27 cellular contexts compared by ENCODE assay signal in the genomic region with DNA sequence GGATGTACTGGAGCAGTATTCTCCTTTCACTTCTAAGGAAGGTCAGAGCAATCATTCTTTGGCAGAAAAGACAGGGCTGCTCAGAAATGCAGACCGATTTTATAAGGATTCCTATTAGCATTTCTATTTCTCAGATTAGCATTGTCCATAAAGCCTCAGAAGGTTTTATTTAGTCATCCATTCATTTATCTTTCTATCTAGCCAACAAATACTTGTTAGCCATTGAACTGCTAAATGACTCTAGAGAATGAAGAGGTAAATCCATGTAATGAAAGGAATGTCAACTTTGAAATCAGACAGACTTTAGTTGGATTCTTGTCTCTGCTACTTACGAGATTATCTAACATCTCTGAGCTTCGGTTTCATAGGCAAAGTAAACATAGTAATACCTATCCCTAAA.
"Had no signal": no experiment of that assay in that cellular context is flagged by ENCODE, and none has a peak within 500 bp of the region (broad histone marks: within the 10 kb centered on the region; RNA-seq: fewer than 3 reads in every experiment).

No MANE protein-coding gene starts in this region.

- H2AFZ ChIP-seq: PC-9 had no signal

- H3K27ac ChIP-seq: adrenal gland, body of pancreas, PC-9, VCaP had no signal

- H3K36me3 ChIP-seq: adrenal gland had no signal

- H3K4me1 ChIP-seq: adrenal gland, body of pancreas had no signal

- H3K4me3 Mint-ChIP-seq: activated CD4-positive, alpha-beta memory T cell treated with anti-CD3 and anti-CD28 coated beads, Interleukin-2, amount 10 ng/mL, durations not matched to agents 7 days and 5 days; activated CD4-positive, alpha-beta T cell treated with anti-CD3 and anti-CD28 coated beads for 36 hours; activated naive CD4-positive, alpha-beta T cell treated with anti-CD3 and anti-CD28 coated beads for 36 hours; activated naive CD8-positive, alpha-beta T cell treated with anti-CD3 and anti-CD28 coated beads for 36 hours; activated T-helper 17 cell treated with anti-CD3 and anti-CD28 coated beads, Interleukin-2, amount 50 U/mL, for 72 hours; T-cell had no signal

- DNase-seq: activated CD4-positive, alpha-beta memory T cell treated with anti-CD3 and anti-CD28 coated beads, Interleukin-2, amount 10 ng/mL, durations not matched to agents 7 days and 5 days; activated CD4-positive, alpha-beta T cell treated with anti-CD3 and anti-CD28 coated beads for 36 hours; activated CD4-positive, alpha-beta T cell treated with anti-CD3 and anti-CD28 coated beads, Interleukin-2, amount 50 U/mL, for 1 hour; activated gamma-delta T cell; activated naive CD4-positive, alpha-beta T cell treated with anti-CD3 and anti-CD28 coated beads for 36 hours; activated naive CD8-positive, alpha-beta T cell treated with anti-CD3 and anti-CD28 coated beads for 36 hours; activated T-cell treated with anti-CD3 and anti-CD28 coated beads for 4 hours; activated T-cell treated with anti-CD3 and anti-CD28 coated beads, Interleukin-2, amount 50 U/mL, for 48 hours; adrenal gland; anterior cingulate cortex; body of pancreas; central memory CD4-positive, alpha-beta T cell; Kasumi-1; KBM-7; NCI-H1048; NCI-H1417 treated with DMSO at 0.1 percent for 48 hours; NCI-H1694; NCI-H2029; NCI-H2107; NCI-H345; NCI-H510A; NCI-H69; SHP77 treated with DMSO at 0.1 percent for 48 hours; T-cell had no signal

- H3K4me1 Mint-ChIP-seq: activated CD4-positive, alpha-beta memory T cell treated with anti-CD3 and anti-CD28 coated beads, Interleukin-2, amount 10 ng/mL, durations not matched to agents 7 days and 5 days; activated naive CD8-positive, alpha-beta T cell treated with anti-CD3 and anti-CD28 coated beads for 36 hours; activated T-helper 17 cell treated with anti-CD3 and anti-CD28 coated beads, Interleukin-2, amount 50 U/mL, for 72 hours; T-cell had no signal

- H3K9me3 Mint-ChIP-seq: activated CD4-positive, alpha-beta memory T cell treated with anti-CD3 and anti-CD28 coated beads, Interleukin-2, amount 10 ng/mL, durations not matched to agents 7 days and 5 days had no signal

- H3K9me3 ChIP-seq: adrenal gland, body of pancreas had no signal

- H3K4me2 ChIP-seq: PC-9 had no signal

- H3K27ac Mint-ChIP-seq: activated CD4-positive, alpha-beta memory T cell treated with anti-CD3 and anti-CD28 coated beads, Interleukin-2, amount 10 ng/mL, durations not matched to agents 7 days and 5 days; activated CD4-positive, alpha-beta T cell treated with anti-CD3 and anti-CD28 coated beads for 36 hours; activated naive CD4-positive, alpha-beta T cell treated with anti-CD3 and anti-CD28 coated beads for 36 hours; activated naive CD8-positive, alpha-beta T cell treated with anti-CD3 and anti-CD28 coated beads for 36 hours; activated T-helper 17 cell treated with anti-CD3 and anti-CD28 coated beads, Interleukin-2, amount 50 U/mL, for 72 hours; T-cell had no signal

- H3K36me3 Mint-ChIP-seq: activated naive CD8-positive, alpha-beta T cell treated with anti-CD3 and anti-CD28 coated beads for 36 hours; T-cell had no signal

- H3K4me3 ChIP-seq: adrenal gland, body of pancreas, PC-9 had no signal

- ATAC-seq: activated CD4-positive, alpha-beta T cell treated with anti-CD3 and anti-CD28 coated beads for 36 hours; activated T-helper 17 cell treated with anti-CD3 and anti-CD28 coated beads, Interleukin-2, amount 50 U/mL, for 72 hours; body of pancreas; T-cell had no signal

- H3K27me3 ChIP-seq: adrenal gland, body of pancreas had no signal
